8 cellular contexts compared by ENCODE assay signal in genomic region chr12:124625867-124626675, GRCh38. TPM values are rescaled to one million over a fixed set of nuclear protein-coding genes. Genes with fewer than 3 reads are reported as not detected.
DNase-seq lines count a peak whose midpoint lies in the region; ATAC-seq lines count a peak whose summit lies in the region.

No MANE protein-coding gene starts in this region.

- ATAC-seq in GM18498 (IDR thresholded peaks at IDR 0.05; ENCODE audit: unreplicated experiment) (no peak), GM19455 (IDR thresholded peaks at IDR 0.05; ENCODE audit: unreplicated experiment) (no peak)

- DNase-seq in A172 (ENCODE audit: low spot score) (peak; percentile 90), NCI-H226 (peak; percentile 87), dermis blood vessel endothelial cell (peak; percentile 97), lung microvascular endothelial cell (ENCODE audit: low read depth in 2 of 2) (peak; percentile 88 to 97), DMS 273 treated with DMSO at 0.1 percent for 48 hours (lab: John Stamatoyannopoulos, UW) (no peak), T-helper 2 cell (no peak)

RNA-seq across cellular contexts. Expression of gene NCOR2, which starts 58.7 kb away (rescaled TPM):
- total RNA-seq in A172 (2014; rRNA removed; shearing (Covaris generic)): 32.9 and 33.3 TPM in 2 replicates
- total RNA-seq in dermis blood vessel endothelial cell (25.7 and 44.3 TPM in 2 replicates), lung microvascular endothelial cell (10.5 TPM in 2 replicates)

Comparison
In these comparisons a context has a peak if more than half of its experiments do, and no peak if none do; other contexts are left out.
1. DNase-seq: peak in A172 (single experiment), NCI-H226 (single experiment), dermis blood vessel endothelial cell (single experiment) and lung microvascular endothelial cell (2 of 2); none in DMS 273 treated with DMSO at 0.1 percent for 48 hours (single experiment) and T-helper 2 cell (0 of 5).